ENCODE assay signal across 8 cellular contexts in genomic region chr6:166957087-166957804, GRCh38. TPM values are rescaled to one million over a fixed set of nuclear protein-coding genes. Genes with fewer than 3 reads are reported as not detected.
A peak's percentile ranks its signal among the peaks of the same experiment; 100 is the strongest.
DNase-seq lines count a peak whose midpoint lies in the region; ATAC-seq and TF ChIP-seq lines count a peak whose summit lies in the region.

No MANE protein-coding gene starts in this region.

- H4K5ac ChIP-seq in mesendoderm (ENCODE audit: low read length) = no peak overlapping the region

- H3K4me3 ChIP-seq in GM12864 (ENCODE audit: low read depth, low read length) (peak overlapping the region; percentile 97), WI38 (ENCODE audit: low read depth, low read length) (peak overlapping the region; percentile 71), ectodermal cell (ENCODE audit: insufficient read depth, low read depth, low read length) (peak overlapping the region; percentile 78), mesendoderm (ENCODE audit: low read length) (peak overlapping the region; percentile 66)

- H3K9me3 ChIP-seq in ectodermal cell (ENCODE audit: control insufficient read depth, low read length) = no peaks in the 10 kb centered on the region

- no peaks in the 10 kb centered on the region for H3K9me3 Mint-ChIP-seq in IgD-negative memory B cell

- peak overlapping the region; percentile 100 for H3K27ac Mint-ChIP-seq in IgD-negative memory B cell

- peaks cover 42 to 57% (median 48%) of the 10 kb centered on the region in 3 donors for H3K4me1 Mint-ChIP-seq in IgD-negative memory B cell

- no peak overlapping the region for H3K23ac ChIP-seq in mesendoderm (ENCODE audit: low read length)

- no peak overlapping the region for H4K8ac ChIP-seq in mesendoderm (ENCODE audit: low read depth, low read length)

- H3K36me3 ChIP-seq in ectodermal cell (ENCODE audit: control insufficient read depth, insufficient read depth, low read length) (no peaks in the 10 kb centered on the region), mesendoderm (ENCODE audit: control insufficient read depth, insufficient read depth, low read length) (no peaks in the 10 kb centered on the region)

- peaks cover 2% of the 10 kb centered on the region for H3K36me3 Mint-ChIP-seq in IgD-negative memory B cell

- no peak overlapping the region for H2BK15ac ChIP-seq in mesendoderm (replicated peaks; ENCODE audit: low read depth)

- peak overlapping the region; percentile 42 for H3K18ac ChIP-seq in mesendoderm (ENCODE audit: low read length)

- no peak overlapping the region for H3K4ac ChIP-seq in mesendoderm (ENCODE audit: low read depth, low read length)

- H3K9ac ChIP-seq in mesendoderm (ENCODE audit: low read length) = peak overlapping the region; percentile 78

- H2BK5ac ChIP-seq in mesendoderm (ENCODE audit: low read length) = no peak overlapping the region

- peaks cover 21% of the 10 kb centered on the region for H3K27me3 ChIP-seq in ectodermal cell (ENCODE audit: control insufficient read depth, insufficient read depth, low read length, poor library complexity, severe bottlenecking)
- H3K27me3 ChIP-seq in mesendoderm (ENCODE audit: insufficient read depth, low read length, poor library complexity) = no peaks in the 10 kb centered on the region

- H3K27me3 Mint-ChIP-seq in IgD-negative memory B cell = no peaks in the 10 kb centered on the region

- no peak overlapping the region for H2AK5ac ChIP-seq in mesendoderm (ENCODE audit: low read length)

- no peak for DNase-seq in GM12864 (ENCODE audit: low read depth)
- peak; percentile 28 for DNase-seq in mesendoderm
- DNase-seq in inferior parietal cortex (ENCODE audit: extremely low spot score) = no peak

- 18% methylated on average over 25 of the region's 26 CpGs for WGBS in ectodermal cell, 2 experiments
- no CpG with 5 or more reads among the region's 26 CpGs for WGBS in mesendoderm (ENCODE audit: extremely low coverage, insufficient coverage, low lambda C conversion rate)

- H3K79me2 ChIP-seq in mesendoderm (ENCODE audit: control insufficient read depth, insufficient read depth, low read length) = no peaks in the 10 kb centered on the region

- TF ChIP-seq CTCF in GM12864 (IDR thresholded peaks at IDR 0.05; ENCODE audit: low read depth, low read length, missing control alignments) (no peak), WI38 (IDR thresholded peaks at IDR 0.05; ENCODE audit: low read depth, low read length) (no peak)

- H3K4me1 ChIP-seq in ectodermal cell (ENCODE audit: control insufficient read depth, insufficient read depth, low read length) (peaks cover 2% of the 10 kb centered on the region), mesendoderm (ENCODE audit: control insufficient read depth, low read depth, low read length) (no peaks in the 10 kb centered on the region)

- H3K27ac ChIP-seq in ectodermal cell (ENCODE audit: insufficient read depth, low read depth, low read length, poor library complexity, severe bottlenecking) (no peak overlapping the region), mesendoderm (ENCODE audit: low read depth, low read length) (no peak overlapping the region), temporal lobe (ENCODE audit: low read depth, low read length) (peak overlapping the region; percentile 69)

- H3K4me2 ChIP-seq in mesendoderm (ENCODE audit: low read length) = peak overlapping the region; percentile 81

- H3K79me1 ChIP-seq in mesendoderm (ENCODE audit: low read length) = no peaks in the 10 kb centered on the region

- no peak overlapping the region for H2BK120ac ChIP-seq in mesendoderm (ENCODE audit: low read depth, low read length)

- H3K4me3 Mint-ChIP-seq in IgD-negative memory B cell = peak overlapping the region; percentile 95 to 98 (median 97)

- peak overlapping the region; percentile 84 for H3K56ac ChIP-seq in mesendoderm (ENCODE audit: low read length)

- peak; percentile 38 for ATAC-seq in GM21576 (IDR thresholded peaks at IDR 0.05; ENCODE audit: unreplicated experiment)

RNA-seq across cellular contexts. Expression of gene RNASET2, which starts 0.9 kb away (rescaled TPM):
- 708 TPM for polyA plus RNA-seq in IgD-negative memory B cell
- polyA plus RNA-seq in ectodermal cell (2013, experiment 1 of 4) = 12.6 TPM
- 15.6 TPM for polyA plus RNA-seq in ectodermal cell (2013, experiment 2 of 4)
- polyA plus RNA-seq in ectodermal cell (2013, experiment 3 of 4) = 15.7 TPM
- 20.4 TPM for polyA plus RNA-seq in ectodermal cell (2013, experiment 4 of 4)
- polyA plus RNA-seq in mesendoderm (2013, experiment 1 of 2) = 6.2 TPM
- polyA plus RNA-seq in mesendoderm (2013, experiment 2 of 2) = 6.6 TPM
- 17.7 TPM for total RNA-seq in temporal lobe

RNA-seq across cellular contexts. Expression of gene CEP43, which starts 42.0 kb away (rescaled TPM):
- polyA plus RNA-seq in IgD-negative memory B cell = 4.4 TPM
- polyA plus RNA-seq in ectodermal cell (2013, experiment 1 of 4) = 41.5 TPM
- polyA plus RNA-seq in ectodermal cell (2013, experiment 2 of 4) = 45.1 TPM
- 30.0 TPM for polyA plus RNA-seq in ectodermal cell (2013, experiment 3 of 4)
- 31.9 TPM for polyA plus RNA-seq in ectodermal cell (2013, experiment 4 of 4)
- 24.0 TPM for polyA plus RNA-seq in mesendoderm (2013, experiment 1 of 2)
- 24.6 TPM for polyA plus RNA-seq in mesendoderm (2013, experiment 2 of 2)
- 26.8 TPM for total RNA-seq in temporal lobe
